In the genomic region with DNA sequence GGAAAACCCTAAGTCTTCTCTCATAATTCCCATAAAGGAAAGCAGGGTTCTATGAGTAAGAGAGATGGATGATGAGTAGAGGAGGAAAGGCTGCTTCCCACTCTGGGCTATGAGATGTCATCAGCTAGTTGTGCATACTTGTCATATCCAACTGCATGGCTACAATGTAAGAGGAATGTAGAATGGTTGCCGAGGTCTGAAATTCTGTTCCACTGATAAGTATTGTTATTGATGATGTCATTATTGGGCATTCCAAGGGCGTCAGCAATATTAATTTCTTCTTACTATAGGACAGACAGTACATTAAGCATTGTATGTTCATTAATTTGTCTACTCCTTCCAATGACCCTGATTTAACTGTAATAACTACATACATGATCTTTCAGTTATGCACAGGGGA, we compare ENCODE assay signal across 2 cellular contexts.
TF ChIP-seq lines count a peak whose summit lies in the region.

No MANE protein-coding gene starts in this region.

TF ChIP-seq in HepG2, 621 proteins besides CTCF, POLR2A, EP300 and RAD21:
- TF ChIP-seq BCL6 (CRISPR knock-in tag; IDR thresholded peaks at IDR 0.05) (no peak), ZNF703 (CRISPR knock-in tag; IDR thresholded peaks at IDR 0.05; ENCODE audit: borderline replicate concordance) (no peak), ZNF615 (CRISPR knock-in tag; IDR thresholded peaks at IDR 0.05; ENCODE audit: borderline replicate concordance) (no peak), MAFG (CRISPR knock-in tag; IDR thresholded peaks at IDR 0.05) (no peak), SETDB1 (CRISPR knock-in tag; IDR thresholded peaks at IDR 0.05; ENCODE audit: borderline replicate concordance) (no peak), ZNF777 (CRISPR knock-in tag; IDR thresholded peaks at IDR 0.05) (no peak), CREB1 (IDR thresholded peaks at IDR 0.05) (peak; percentile 53), CREB1 (CRISPR knock-in tag; IDR thresholded peaks at IDR 0.05) (no peak), CEBPB (IDR thresholded peaks at IDR 0.05; ENCODE audit: borderline replicate concordance, low read depth, low read length) (no peak), ATF7 (IDR thresholded peaks at IDR 0.05) (peak; percentile 94), ATF7 (CRISPR knock-in tag; IDR thresholded peaks at IDR 0.05) (no peak)
- TF ChIP-seq, protein P1, sequence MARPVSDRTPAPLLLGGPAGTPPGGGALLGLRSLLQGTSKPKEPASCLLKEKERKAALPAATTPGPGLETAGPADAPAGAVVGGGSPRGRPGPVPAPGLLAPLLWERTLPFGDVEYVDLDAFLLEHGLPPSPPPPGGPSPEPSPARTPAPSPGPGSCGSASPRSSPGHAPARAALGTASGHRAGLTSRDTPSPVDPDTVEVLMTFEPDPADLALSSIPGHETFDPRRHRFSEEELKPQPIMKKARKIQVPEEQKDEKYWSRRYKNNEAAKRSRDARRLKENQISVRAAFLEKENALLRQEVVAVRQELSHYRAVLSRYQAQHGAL (CRISPR knock-in tag; IDR thresholded peaks at IDR 0.05; ENCODE audit: not compliant biosample characterization): no peak
- TF ChIP-seq, protein P2, sequence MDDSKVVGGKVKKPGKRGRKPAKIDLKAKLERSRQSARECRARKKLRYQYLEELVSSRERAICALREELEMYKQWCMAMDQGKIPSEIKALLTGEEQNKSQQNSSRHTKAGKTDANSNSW (CRISPR knock-in tag; IDR thresholded peaks at IDR 0.05; ENCODE audit: borderline replicate concordance): no peak
- TF ChIP-seq, protein P3, sequence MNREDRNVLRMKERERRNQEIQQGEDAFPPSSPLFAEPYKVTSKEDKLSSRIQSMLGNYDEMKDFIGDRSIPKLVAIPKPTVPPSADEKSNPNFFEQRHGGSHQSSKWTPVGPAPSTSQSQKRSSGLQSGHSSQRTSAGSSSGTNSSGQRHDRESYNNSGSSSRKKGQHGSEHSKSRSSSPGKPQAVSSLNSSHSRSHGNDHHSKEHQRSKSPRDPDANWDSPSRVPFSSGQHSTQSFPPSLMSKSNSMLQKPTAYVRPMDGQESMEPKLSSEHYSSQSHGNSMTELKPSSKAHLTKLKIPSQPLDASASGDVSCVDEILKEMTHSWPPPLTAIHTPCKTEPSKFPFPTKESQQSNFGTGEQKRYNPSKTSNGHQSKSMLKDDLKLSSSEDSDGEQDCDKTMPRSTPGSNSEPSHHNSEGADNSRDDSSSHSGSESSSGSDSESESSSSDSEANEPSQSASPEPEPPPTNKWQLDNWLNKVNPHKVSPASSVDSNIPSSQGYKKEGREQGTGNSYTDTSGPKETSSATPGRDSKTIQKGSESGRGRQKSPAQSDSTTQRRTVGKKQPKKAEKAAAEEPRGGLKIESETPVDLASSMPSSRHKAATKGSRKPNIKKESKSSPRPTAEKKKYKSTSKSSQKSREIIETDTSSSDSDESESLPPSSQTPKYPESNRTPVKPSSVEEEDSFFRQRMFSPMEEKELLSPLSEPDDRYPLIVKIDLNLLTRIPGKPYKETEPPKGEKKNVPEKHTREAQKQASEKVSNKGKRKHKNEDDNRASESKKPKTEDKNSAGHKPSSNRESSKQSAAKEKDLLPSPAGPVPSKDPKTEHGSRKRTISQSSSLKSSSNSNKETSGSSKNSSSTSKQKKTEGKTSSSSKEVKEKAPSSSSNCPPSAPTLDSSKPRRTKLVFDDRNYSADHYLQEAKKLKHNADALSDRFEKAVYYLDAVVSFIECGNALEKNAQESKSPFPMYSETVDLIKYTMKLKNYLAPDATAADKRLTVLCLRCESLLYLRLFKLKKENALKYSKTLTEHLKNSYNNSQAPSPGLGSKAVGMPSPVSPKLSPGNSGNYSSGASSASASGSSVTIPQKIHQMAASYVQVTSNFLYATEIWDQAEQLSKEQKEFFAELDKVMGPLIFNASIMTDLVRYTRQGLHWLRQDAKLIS (CRISPR knock-in tag; IDR thresholded peaks at IDR 0.05): no peak
- TF ChIP-seq, protein P4, sequence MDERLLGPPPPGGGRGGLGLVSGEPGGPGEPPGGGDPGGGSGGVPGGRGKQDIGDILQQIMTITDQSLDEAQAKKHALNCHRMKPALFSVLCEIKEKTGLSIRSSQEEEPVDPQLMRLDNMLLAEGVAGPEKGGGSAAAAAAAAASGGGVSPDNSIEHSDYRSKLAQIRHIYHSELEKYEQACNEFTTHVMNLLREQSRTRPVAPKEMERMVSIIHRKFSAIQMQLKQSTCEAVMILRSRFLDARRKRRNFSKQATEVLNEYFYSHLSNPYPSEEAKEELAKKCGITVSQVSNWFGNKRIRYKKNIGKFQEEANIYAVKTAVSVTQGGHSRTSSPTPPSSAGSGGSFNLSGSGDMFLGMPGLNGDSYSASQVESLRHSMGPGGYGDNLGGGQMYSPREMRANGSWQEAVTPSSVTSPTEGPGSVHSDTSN (CRISPR knock-in tag; IDR thresholded peaks at IDR 0.05): no peak
- TF ChIP-seq, protein P5, sequence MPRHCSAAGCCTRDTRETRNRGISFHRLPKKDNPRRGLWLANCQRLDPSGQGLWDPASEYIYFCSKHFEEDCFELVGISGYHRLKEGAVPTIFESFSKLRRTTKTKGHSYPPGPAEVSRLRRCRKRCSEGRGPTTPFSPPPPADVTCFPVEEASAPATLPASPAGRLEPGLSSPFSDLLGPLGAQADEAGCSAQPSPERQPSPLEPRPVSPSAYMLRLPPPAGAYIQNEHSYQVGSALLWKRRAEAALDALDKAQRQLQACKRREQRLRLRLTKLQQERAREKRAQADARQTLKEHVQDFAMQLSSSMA (CRISPR knock-in tag; IDR thresholded peaks at IDR 0.05): no peak

TF ChIP-seq in GM12878, 131 proteins besides CTCF, POLR2A, EP300 and RAD21:
- TF ChIP-seq PAX8 (IDR thresholded peaks at IDR 0.05): no peak
- TF ChIP-seq ATF7 (IDR thresholded peaks at IDR 0.05; ENCODE audit: low read depth): 0 out of 2 replicates have a peak, but pooled peaks have one; percentile 12
- no peak for TF ChIP-seq CBX3 (IDR thresholded peaks at IDR 0.05; ENCODE audit: borderline replicate concordance, low read depth)
TF ChIP-seq in GM12878: peak in this region for 1.
